2 cellular contexts compared by ENCODE assay signal in the genomic region with DNA sequence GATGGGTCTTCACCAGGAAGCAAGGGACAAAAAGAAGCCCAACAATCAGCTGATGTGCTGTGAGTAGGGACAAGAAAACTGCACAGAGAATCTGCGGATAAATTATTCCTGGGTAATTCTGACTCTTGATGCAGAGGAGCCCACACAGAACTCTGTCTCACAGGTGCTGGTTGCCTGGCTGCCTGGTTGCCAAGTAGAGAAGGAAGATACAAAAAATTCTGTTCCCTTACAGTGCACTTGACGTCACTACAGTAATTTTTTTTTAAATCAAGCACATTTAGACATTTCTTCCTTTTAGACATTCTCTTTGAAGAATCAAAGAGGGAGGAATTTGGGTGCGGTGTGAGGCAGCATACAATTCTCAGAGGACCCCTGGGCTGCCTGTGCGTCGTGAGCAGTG.
TF ChIP-seq lines count a peak whose summit lies in the region.

No MANE protein-coding gene starts in this region.

TF ChIP-seq in HepG2, 621 proteins besides CTCF, POLR2A, EP300 and RAD21 (continued from another document):
- TF ChIP-seq, protein P1, sequence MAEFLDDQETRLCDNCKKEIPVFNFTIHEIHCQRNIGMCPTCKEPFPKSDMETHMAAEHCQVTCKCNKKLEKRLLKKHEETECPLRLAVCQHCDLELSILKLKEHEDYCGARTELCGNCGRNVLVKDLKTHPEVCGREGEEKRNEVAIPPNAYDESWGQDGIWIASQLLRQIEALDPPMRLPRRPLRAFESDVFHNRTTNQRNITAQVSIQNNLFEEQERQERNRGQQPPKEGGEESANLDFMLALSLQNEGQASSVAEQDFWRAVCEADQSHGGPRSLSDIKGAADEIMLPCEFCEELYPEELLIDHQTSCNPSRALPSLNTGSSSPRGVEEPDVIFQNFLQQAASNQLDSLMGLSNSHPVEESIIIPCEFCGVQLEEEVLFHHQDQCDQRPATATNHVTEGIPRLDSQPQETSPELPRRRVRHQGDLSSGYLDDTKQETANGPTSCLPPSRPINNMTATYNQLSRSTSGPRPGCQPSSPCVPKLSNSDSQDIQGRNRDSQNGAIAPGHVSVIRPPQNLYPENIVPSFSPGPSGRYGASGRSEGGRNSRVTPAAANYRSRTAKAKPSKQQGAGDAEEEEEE (CRISPR knock-in tag; IDR thresholded peaks at IDR 0.05; ENCODE audit: borderline replicate concordance) = no peak
- TF ChIP-seq, protein P2, sequence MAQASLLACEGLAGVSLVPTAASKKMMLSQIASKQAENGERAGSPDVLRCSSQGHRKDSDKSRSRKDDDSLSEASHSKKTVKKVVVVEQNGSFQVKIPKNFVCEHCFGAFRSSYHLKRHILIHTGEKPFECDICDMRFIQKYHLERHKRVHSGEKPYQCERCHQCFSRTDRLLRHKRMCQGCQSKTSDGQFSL (CRISPR knock-in tag; IDR thresholded peaks at IDR 0.05) = no peak

TF ChIP-seq in WTC11, 78 proteins besides CTCF, POLR2A, EP300 and RAD21 (continued from another document):
- TF ChIP-seq, protein P3, sequence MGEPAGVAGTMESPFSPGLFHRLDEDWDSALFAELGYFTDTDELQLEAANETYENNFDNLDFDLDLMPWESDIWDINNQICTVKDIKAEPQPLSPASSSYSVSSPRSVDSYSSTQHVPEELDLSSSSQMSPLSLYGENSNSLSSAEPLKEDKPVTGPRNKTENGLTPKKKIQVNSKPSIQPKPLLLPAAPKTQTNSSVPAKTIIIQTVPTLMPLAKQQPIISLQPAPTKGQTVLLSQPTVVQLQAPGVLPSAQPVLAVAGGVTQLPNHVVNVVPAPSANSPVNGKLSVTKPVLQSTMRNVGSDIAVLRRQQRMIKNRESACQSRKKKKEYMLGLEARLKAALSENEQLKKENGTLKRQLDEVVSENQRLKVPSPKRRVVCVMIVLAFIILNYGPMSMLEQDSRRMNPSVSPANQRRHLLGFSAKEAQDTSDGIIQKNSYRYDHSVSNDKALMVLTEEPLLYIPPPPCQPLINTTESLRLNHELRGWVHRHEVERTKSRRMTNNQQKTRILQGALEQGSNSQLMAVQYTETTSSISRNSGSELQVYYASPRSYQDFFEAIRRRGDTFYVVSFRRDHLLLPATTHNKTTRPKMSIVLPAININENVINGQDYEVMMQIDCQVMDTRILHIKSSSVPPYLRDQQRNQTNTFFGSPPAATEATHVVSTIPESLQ (CRISPR knock-in tag; IDR thresholded peaks at IDR 0.05) = no peak
- TF ChIP-seq, protein P4, sequence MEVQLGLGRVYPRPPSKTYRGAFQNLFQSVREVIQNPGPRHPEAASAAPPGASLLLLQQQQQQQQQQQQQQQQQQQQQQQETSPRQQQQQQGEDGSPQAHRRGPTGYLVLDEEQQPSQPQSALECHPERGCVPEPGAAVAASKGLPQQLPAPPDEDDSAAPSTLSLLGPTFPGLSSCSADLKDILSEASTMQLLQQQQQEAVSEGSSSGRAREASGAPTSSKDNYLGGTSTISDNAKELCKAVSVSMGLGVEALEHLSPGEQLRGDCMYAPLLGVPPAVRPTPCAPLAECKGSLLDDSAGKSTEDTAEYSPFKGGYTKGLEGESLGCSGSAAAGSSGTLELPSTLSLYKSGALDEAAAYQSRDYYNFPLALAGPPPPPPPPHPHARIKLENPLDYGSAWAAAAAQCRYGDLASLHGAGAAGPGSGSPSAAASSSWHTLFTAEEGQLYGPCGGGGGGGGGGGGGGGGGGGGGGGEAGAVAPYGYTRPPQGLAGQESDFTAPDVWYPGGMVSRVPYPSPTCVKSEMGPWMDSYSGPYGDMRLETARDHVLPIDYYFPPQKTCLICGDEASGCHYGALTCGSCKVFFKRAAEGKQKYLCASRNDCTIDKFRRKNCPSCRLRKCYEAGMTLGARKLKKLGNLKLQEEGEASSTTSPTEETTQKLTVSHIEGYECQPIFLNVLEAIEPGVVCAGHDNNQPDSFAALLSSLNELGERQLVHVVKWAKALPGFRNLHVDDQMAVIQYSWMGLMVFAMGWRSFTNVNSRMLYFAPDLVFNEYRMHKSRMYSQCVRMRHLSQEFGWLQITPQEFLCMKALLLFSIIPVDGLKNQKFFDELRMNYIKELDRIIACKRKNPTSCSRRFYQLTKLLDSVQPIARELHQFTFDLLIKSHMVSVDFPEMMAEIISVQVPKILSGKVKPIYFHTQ (CRISPR knock-in tag; IDR thresholded peaks at IDR 0.05) = no peak
- TF ChIP-seq NFE2L1 (CRISPR knock-in tag; IDR thresholded peaks at IDR 0.05) (no peak), NR3C1 (CRISPR knock-in tag; conservative IDR thresholded peaks at IDR 0.05; ENCODE audit: low read depth) (no peak), JAZF1 (CRISPR knock-in tag; IDR thresholded peaks at IDR 0.05) (no peak)
- TF ChIP-seq, protein P5, sequence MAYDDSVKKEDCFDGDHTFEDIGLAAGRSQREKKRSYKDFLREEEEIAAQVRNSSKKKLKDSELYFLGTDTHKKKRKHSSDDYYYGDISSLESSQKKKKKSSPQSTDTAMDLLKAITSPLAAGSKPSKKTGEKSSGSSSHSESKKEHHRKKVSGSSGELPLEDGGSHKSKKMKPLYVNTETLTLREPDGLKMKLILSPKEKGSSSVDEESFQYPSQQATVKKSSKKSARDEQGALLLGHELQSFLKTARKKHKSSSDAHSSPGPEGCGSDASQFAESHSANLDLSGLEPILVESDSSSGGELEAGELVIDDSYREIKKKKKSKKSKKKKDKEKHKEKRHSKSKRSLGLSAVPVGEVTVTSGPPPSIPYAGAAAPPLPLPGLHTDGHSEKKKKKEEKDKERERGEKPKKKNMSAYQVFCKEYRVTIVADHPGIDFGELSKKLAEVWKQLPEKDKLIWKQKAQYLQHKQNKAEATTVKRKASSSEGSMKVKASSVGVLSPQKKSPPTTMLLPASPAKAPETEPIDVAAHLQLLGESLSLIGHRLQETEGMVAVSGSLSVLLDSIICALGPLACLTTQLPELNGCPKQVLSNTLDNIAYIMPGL (CRISPR knock-in tag; IDR thresholded peaks at IDR 0.05) = 0 out of 2 replicates have a peak, but pooled peaks have one; percentile 22
